Comparison of ENCODE assay signal across 14 cellular contexts in genomic region chr5:54718647-54719046, GRCh38.
A peak's percentile ranks its signal among the peaks of the same experiment; 100 is the strongest.
DNase-seq lines count a peak whose midpoint lies in the region; ATAC-seq, FAIRE-seq and TF ChIP-seq lines count a peak whose summit lies in the region.
"Had no signal": no experiment of that assay in that cellular context is flagged by ENCODE, and none has a peak within 500 bp of the region (broad histone marks: within the 10 kb centered on the region; RNA-seq: fewer than 3 reads in every experiment).

No MANE protein-coding gene starts in this region.

- no peak overlapping the region for H3K4me2 ChIP-seq in astrocyte (ENCODE audit: low read length)

- H3K27ac Mint-ChIP-seq in activated CD4-positive, alpha-beta T cell treated with anti-CD3 and anti-CD28 coated beads for 36 hours, result peak overlapping the region; percentile 35
- no peak overlapping the region for H3K27ac Mint-ChIP-seq in activated CD4-positive, alpha-beta T cell treated with anti-CD3 and anti-CD28 coated beads, Interleukin-2, amount 10 ng/mL, durations not matched to agents 7 days and 5 days
- H3K27ac Mint-ChIP-seq in astrocyte (ENCODE audit: unreplicated experiment), result no peak overlapping the region

- DNase-seq in activated CD4-positive, alpha-beta T cell treated with anti-CD3 and anti-CD28 coated beads for 36 hours, result no peak
- DNase-seq in activated CD4-positive, alpha-beta T cell treated with anti-CD3 and anti-CD28 coated beads, Interleukin-2, amount 10 ng/mL, durations not matched to agents 7 days and 5 days, result no peak
- peak; percentile 45 for DNase-seq in astrocyte (ENCODE audit: low read depth)
- DNase-seq in heart right ventricle, result peak; percentile 43 to 90
- peak; percentile 82 for DNase-seq in thoracic aorta (ENCODE audit: low spot score)
- DNase-seq in SKM-1 (lab: John Stamatoyannopoulos, UW; ENCODE audit: unreplicated experiment), result no peak
- DNase-seq: ACHN; esophagus squamous epithelium; kidney glomerular epithelial cell; NCI-H1417; stimulated activated CD4-positive, alpha-beta T cell treated with anti-CD3 and anti-CD28 coated beads, Interleukin-1b, Interleukin-23, amount 100 ng/mL, for 48 hours; stimulated activated naive CD8-positive, alpha-beta T cell treated with anti-CD3 and anti-CD28 coated beads, Interleukin-15, amount 100 ng/mL, for 72 hours had no signal

- 12 to 17% methylated on average over 4 of the region's 4 CpGs for WGBS in heart right ventricle, 2 donors

- H3K27me3 ChIP-seq in astrocyte (ENCODE audit: insufficient read depth, low read length) (no peaks in the 10 kb centered on the region), heart right ventricle (no peaks in the 10 kb centered on the region), thoracic aorta (replicated peaks; ENCODE audit: insufficient read depth) (no peaks in the 10 kb centered on the region)
- H3K27me3 ChIP-seq: esophagus squamous epithelium had no signal

- no peak overlapping the region for H3K4me3 Mint-ChIP-seq in activated CD4-positive, alpha-beta T cell treated with anti-CD3 and anti-CD28 coated beads for 36 hours
- H3K4me3 Mint-ChIP-seq in activated CD4-positive, alpha-beta T cell treated with anti-CD3 and anti-CD28 coated beads, Interleukin-2, amount 10 ng/mL, durations not matched to agents 7 days and 5 days, result no peak overlapping the region
- no peak overlapping the region for H3K4me3 Mint-ChIP-seq in astrocyte (ENCODE audit: unreplicated experiment)
- H3K4me3 Mint-ChIP-seq: stimulated activated naive CD8-positive, alpha-beta T cell treated with anti-CD3 and anti-CD28 coated beads, Interleukin-15, amount 100 ng/mL, for 72 hours had no signal

- TF ChIP-seq CTCF in astrocyte (IDR thresholded peaks at IDR 0.05; ENCODE audit: insufficient read depth, low read depth, low read length) (no peak), heart right ventricle (IDR thresholded peaks at IDR 0.05) (no peak), thoracic aorta (IDR thresholded peaks at IDR 0.05) (no peak)

- H3K36me3 ChIP-seq in astrocyte (ENCODE audit: insufficient read depth, low read length) (no peaks in the 10 kb centered on the region), heart right ventricle (no peaks in the 10 kb centered on the region), thoracic aorta (no peaks in the 10 kb centered on the region)
- H3K36me3 ChIP-seq: esophagus squamous epithelium had no signal

- H3K27me3 Mint-ChIP-seq in activated CD4-positive, alpha-beta T cell treated with anti-CD3 and anti-CD28 coated beads for 36 hours, result no peaks in the 10 kb centered on the region
- H3K27me3 Mint-ChIP-seq in activated CD4-positive, alpha-beta T cell treated with anti-CD3 and anti-CD28 coated beads, Interleukin-2, amount 10 ng/mL, durations not matched to agents 7 days and 5 days, result no peaks in the 10 kb centered on the region
- H3K27me3 Mint-ChIP-seq in astrocyte (ENCODE audit: low read depth, unreplicated experiment), result no peaks in the 10 kb centered on the region
- H3K27me3 Mint-ChIP-seq: stimulated activated naive CD8-positive, alpha-beta T cell treated with anti-CD3 and anti-CD28 coated beads, Interleukin-15, amount 100 ng/mL, for 72 hours had no signal

- no peak for FAIRE-seq in astrocyte (lab: Jason Lieb, UNC)

- peak overlapping the region; percentile 57 for H2AFZ ChIP-seq in astrocyte (ENCODE audit: low read depth, low read length)

- CTCF ChIA-PET in activated CD4-positive, alpha-beta T cell treated with anti-CD3 and anti-CD28 coated beads for 36 hours (lab: Charles Lee), result interaction anchor here (0.7 to 1.8 kb wide), 5 partner anchors 28 to 428 kb away, joined by 3 to 4 read pairs (median 3); no protein-coding TSS in a partner anchor
- CTCF ChIA-PET in activated CD4-positive, alpha-beta T cell treated with anti-CD3 and anti-CD28 coated beads, Interleukin-2, amount 10 ng/mL, durations not matched to agents 7 days and 5 days (lab: Charles Lee), result interaction anchor here (1.1 to 1.8 kb wide), 5 partner anchors 10 to 73 kb away, joined by 3 to 4 read pairs (median 4); no protein-coding TSS in a partner anchor

- POLR2A ChIA-PET in activated CD4-positive, alpha-beta T cell treated with anti-CD3 and anti-CD28 coated beads for 36 hours (lab: Charles Lee), result no interaction called here
- POLR2A ChIA-PET in activated CD4-positive, alpha-beta T cell treated with anti-CD3 and anti-CD28 coated beads, Interleukin-2, amount 10 ng/mL, durations not matched to agents 7 days and 5 days (lab: Charles Lee), result no interaction called here

- no peaks in the 10 kb centered on the region for H3K36me3 Mint-ChIP-seq in activated CD4-positive, alpha-beta T cell treated with anti-CD3 and anti-CD28 coated beads for 36 hours (ENCODE audit: low read depth)
- H3K36me3 Mint-ChIP-seq in activated CD4-positive, alpha-beta T cell treated with anti-CD3 and anti-CD28 coated beads, Interleukin-2, amount 10 ng/mL, durations not matched to agents 7 days and 5 days (ENCODE audit: low read depth), result peaks cover 7% of the 10 kb centered on the region
- H3K36me3 Mint-ChIP-seq in astrocyte (ENCODE audit: low read depth, unreplicated experiment), result peaks cover 3% of the 10 kb centered on the region

- H3K9me3 Mint-ChIP-seq in activated CD4-positive, alpha-beta T cell treated with anti-CD3 and anti-CD28 coated beads for 36 hours (ENCODE audit: low read depth), result no peaks in the 10 kb centered on the region
- peaks cover 15% of the 10 kb centered on the region for H3K9me3 Mint-ChIP-seq in activated CD4-positive, alpha-beta T cell treated with anti-CD3 and anti-CD28 coated beads, Interleukin-2, amount 10 ng/mL, durations not matched to agents 7 days and 5 days
- peaks cover 5% of the 10 kb centered on the region for H3K9me3 Mint-ChIP-seq in astrocyte (ENCODE audit: unreplicated experiment)

- ATAC-seq in activated CD4-positive, alpha-beta T cell treated with anti-CD3 and anti-CD28 coated beads for 36 hours, result no peak
- peak; percentile 75 to 86 (median 80) for ATAC-seq in heart right ventricle
- ATAC-seq in thoracic aorta (ENCODE audit: insufficient number of reproducible peaks, low FRiP score, low read depth), result peak; percentile 89
- no peak for ATAC-seq in GM21390 (IDR thresholded peaks at IDR 0.05; ENCODE audit: unreplicated experiment)
- no peak for ATAC-seq in HG03280 (IDR thresholded peaks at IDR 0.05; ENCODE audit: unreplicated experiment)

- no peaks in the 10 kb centered on the region for H4K20me1 ChIP-seq in astrocyte (ENCODE audit: insufficient read depth, low read length)

- peaks cover 22% of the 10 kb centered on the region for H3K4me1 ChIP-seq in astrocyte (ENCODE audit: insufficient read depth, low read length)
- H3K4me1 ChIP-seq in heart right ventricle, result peaks cover 5 to 48% (median 25%) of the 10 kb centered on the region in 9 donors
- H3K4me1 ChIP-seq in thoracic aorta (ENCODE audit: control insufficient read depth in 1 of 2, low read depth in 2 of 2), result peaks cover 20 to 62% of the 10 kb centered on the region in 2 donors

- H3K9me3 ChIP-seq in astrocyte (ENCODE audit: insufficient read depth, low read depth, low read length) (no peaks in the 10 kb centered on the region), heart right ventricle (peaks cover 0 to 10% (median 3%) of the 10 kb centered on the region in 11 donors), thoracic aorta (no peaks in the 10 kb centered on the region)
- H3K9me3 ChIP-seq: esophagus squamous epithelium had no signal

- H3K27ac ChIP-seq in astrocyte (ENCODE audit: low read depth, low read length) (no peak overlapping the region), heart right ventricle (peak overlapping the region in 8 of 10 donors; percentile 64 to 89 (median 80)), thoracic aorta (peak overlapping the region; percentile 84 to 85)

- H3K79me2 ChIP-seq in astrocyte (ENCODE audit: insufficient read depth, low read length), result no peaks in the 10 kb centered on the region

- no peak overlapping the region for H3K9ac ChIP-seq in astrocyte (ENCODE audit: low read length)

- H3K4me1 Mint-ChIP-seq in activated CD4-positive, alpha-beta T cell treated with anti-CD3 and anti-CD28 coated beads for 36 hours, result peaks cover 30% of the 10 kb centered on the region
- H3K4me1 Mint-ChIP-seq in activated CD4-positive, alpha-beta T cell treated with anti-CD3 and anti-CD28 coated beads, Interleukin-2, amount 10 ng/mL, durations not matched to agents 7 days and 5 days, result peaks cover 25% of the 10 kb centered on the region
- peaks cover 20% of the 10 kb centered on the region for H3K4me1 Mint-ChIP-seq in astrocyte (ENCODE audit: low read depth, unreplicated experiment)

- no peak overlapping the region for H3K4me3 ChIP-seq in astrocyte (ENCODE audit: insufficient read depth, low read depth, low read length)
- no peak overlapping the region for H3K4me3 ChIP-seq in heart right ventricle
- peak overlapping the region; percentile 24 for H3K4me3 ChIP-seq in thoracic aorta
- H3K4me3 ChIP-seq: esophagus squamous epithelium had no signal

- intact Hi-C loops in activated CD4-positive, alpha-beta T cell treated with anti-CD3 and anti-CD28 coated beads for 36 hours (cut with DNase I, micrococcal nuclease), result loop anchor here in 1 of 2 experiments (5.0 kb wide), 1 partner anchor 201 kb away; the partner anchor contains the start of gene SNX18
- intact Hi-C loops in heart right ventricle (cut with DNase I), result loop anchor here in 4 of 10 donors (5.0 to 10.0 kb wide), 4 partner anchors 74 to 201 kb away; partner anchors contain the start of gene SNX18 (in 1 of the 4)

Comparison
In these comparisons a context has a peak if more than half of its experiments do, and no peak if none do; other contexts are left out.
1. ATAC-seq: peak in heart right ventricle (8 of 8) and thoracic aorta (single experiment); none in activated CD4-positive, alpha-beta T cell treated with anti-CD3 and anti-CD28 coated beads for 36 hours (single experiment), GM21390 (single experiment) and HG03280 (single experiment).
2. DNase-seq: peak in astrocyte (single experiment), heart right ventricle (2 of 2) and thoracic aorta (single experiment); none in activated CD4-positive, alpha-beta T cell treated with anti-CD3 and anti-CD28 coated beads for 36 hours (single experiment), activated CD4-positive, alpha-beta T cell treated with anti-CD3 and anti-CD28 coated beads, Interleukin-2, amount 10 ng/mL, durations not matched to agents 7 days and 5 days (single experiment) and SKM-1 (single experiment).